Comparison of ENCODE assay signal across 25 cellular contexts in the genomic region with DNA sequence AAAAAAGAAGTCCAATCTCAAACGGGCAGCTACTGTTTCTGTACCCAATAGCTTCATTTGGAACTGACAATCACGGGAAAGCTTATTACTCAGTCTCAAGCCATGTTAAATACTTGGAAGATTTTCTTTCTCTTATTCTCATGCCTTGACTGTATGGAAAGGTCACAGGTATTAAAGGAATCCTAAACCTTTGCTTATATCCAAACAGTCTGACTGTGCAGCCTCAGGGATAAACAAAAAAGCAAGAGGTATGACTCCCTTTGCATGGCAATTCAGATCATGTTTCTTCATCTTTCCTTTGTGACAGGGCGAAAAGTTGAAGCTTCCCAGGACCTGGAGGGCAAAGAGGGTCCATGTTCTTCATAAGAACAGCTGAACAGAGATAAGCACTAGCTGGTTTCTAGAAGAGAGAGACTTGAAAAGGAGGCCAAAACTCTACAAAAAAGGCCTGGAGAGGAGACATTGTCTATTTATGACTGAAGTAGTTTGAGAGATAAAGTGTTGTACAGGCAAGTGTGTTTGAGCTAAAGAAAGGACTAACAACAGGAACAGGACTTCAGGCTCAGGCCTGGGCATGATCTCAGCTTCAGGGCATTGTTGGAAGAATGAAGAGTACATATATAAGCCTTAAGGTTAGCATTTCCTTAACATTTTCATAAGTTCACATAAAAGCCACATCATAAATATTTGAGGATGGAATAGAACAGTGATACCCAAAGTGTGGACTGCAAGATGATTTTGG.
"Had no signal": no experiment of that assay in that cellular context is flagged by ENCODE, and none has a peak within 500 bp of the region (broad histone marks: within the 10 kb centered on the region; RNA-seq: fewer than 3 reads in every experiment).

No MANE protein-coding gene starts in this region.

- H3K27me3 ChIP-seq: dorsolateral prefrontal cortex, heart right ventricle, pancreas, upper lobe of right lung had no signal

- H3K4me1 ChIP-seq: heart right ventricle, pancreas, prostate gland, upper lobe of right lung had no signal

- H3K36me3 Mint-ChIP-seq: activated naive CD8-positive, alpha-beta T cell; naive thymus-derived CD4-positive, alpha-beta T cell; stimulated activated memory B cell treated with anti-CD40 and anti-IgM and Interleukin-4, amounts not matched to agents 10 μg/mL and 1 μg/mL and 100 μg/mL, for 72 hours had no signal

- H3K9me3 ChIP-seq: heart right ventricle, pancreas, prostate gland, upper lobe of right lung had no signal

- H3K27me3 Mint-ChIP-seq: activated CD4-positive, alpha-beta T cell treated with anti-CD3 and anti-CD28 coated beads for 36 hours; activated naive CD8-positive, alpha-beta T cell; stimulated activated memory B cell treated with anti-CD40 and anti-IgM and Interleukin-4, amounts not matched to agents 10 μg/mL and 1 μg/mL and 100 μg/mL, for 72 hours; stimulated activated naive CD8-positive, alpha-beta T cell treated with anti-CD3 and anti-CD28 coated beads, Interleukin-15, amount 100 ng/mL, for 72 hours had no signal

- DNase-seq: activated CD4-positive, alpha-beta T cell treated with anti-CD3 and anti-CD28 coated beads for 36 hours; activated CD4-positive, CD25-positive, alpha-beta regulatory T cell; activated CD8-positive, alpha-beta T cell treated with anti-CD3 and anti-CD28 coated beads, Interleukin-2, amount 10 ng/mL, durations not matched to agents 7 days and 5 days; activated naive CD4-positive, alpha-beta T cell treated with Interleukin-2 at 50 U/mL for 16 hours; activated T-cell treated with anti-CD3 and anti-CD28 coated beads for 4 hours; activated T-cell treated with anti-CD3 and anti-CD28 coated beads, Interleukin-2, amount 50 U/mL, for 72 hours; anterior cingulate cortex; dorsolateral prefrontal cortex; effector memory CD4-positive, alpha-beta T cell; foreskin melanocyte; heart right ventricle; midbrain; naive thymus-derived CD4-positive, alpha-beta T cell; pancreas; retina; stimulated activated CD4-positive, alpha-beta T cell treated with anti-CD3 and anti-CD28 coated beads, Interleukin-4, amount 100 ng/mL, for 24 hours; stimulated activated CD8-positive, alpha-beta memory T cell treated with anti-CD3 and anti-CD28 coated beads, Interleukin-4, amount 100 ng/mL, for 48 hours; stimulated activated naive CD8-positive, alpha-beta T cell treated with anti-CD3 and anti-CD28 coated beads, Interleukin-15, amount 100 ng/mL, for 72 hours; substantia nigra; upper lobe of right lung had no signal

- FAIRE-seq: pancreas had no signal

- H3K27ac Mint-ChIP-seq: activated CD4-positive, alpha-beta T cell treated with anti-CD3 and anti-CD28 coated beads for 36 hours; activated CD8-positive, alpha-beta T cell treated with anti-CD3 and anti-CD28 coated beads, Interleukin-2, amount 10 ng/mL, durations not matched to agents 7 days and 5 days; activated naive CD8-positive, alpha-beta T cell; activated T-cell treated with anti-CD3 and anti-CD28 coated beads, Interleukin-2, amount 50 U/mL, for 72 hours; naive thymus-derived CD4-positive, alpha-beta T cell; stimulated activated memory B cell treated with anti-CD40 and anti-IgM and Interleukin-4, amounts not matched to agents 10 μg/mL and 1 μg/mL and 100 μg/mL, for 72 hours; stimulated activated naive CD8-positive, alpha-beta T cell treated with anti-CD3 and anti-CD28 coated beads, Interleukin-15, amount 100 ng/mL, for 72 hours had no signal

- H3K4me3 ChIP-seq: coronary artery, dorsolateral prefrontal cortex, heart right ventricle, pancreas, prostate gland, skin epidermis, upper lobe of right lung had no signal

- H3K4me3 Mint-ChIP-seq: activated CD4-positive, alpha-beta T cell treated with anti-CD3 and anti-CD28 coated beads for 36 hours; activated CD8-positive, alpha-beta T cell treated with anti-CD3 and anti-CD28 coated beads, Interleukin-2, amount 10 ng/mL, durations not matched to agents 7 days and 5 days; activated naive CD8-positive, alpha-beta T cell; activated T-cell treated with anti-CD3 and anti-CD28 coated beads, Interleukin-2, amount 50 U/mL, for 72 hours; naive thymus-derived CD4-positive, alpha-beta T cell; stimulated activated memory B cell treated with anti-CD40 and anti-IgM and Interleukin-4, amounts not matched to agents 10 μg/mL and 1 μg/mL and 100 μg/mL, for 72 hours; stimulated activated naive CD8-positive, alpha-beta T cell treated with anti-CD3 and anti-CD28 coated beads, Interleukin-15, amount 100 ng/mL, for 72 hours had no signal

- H3K36me3 ChIP-seq: heart right ventricle, pancreas, prostate gland, upper lobe of right lung had no signal

- H3K27ac ChIP-seq: coronary artery, dorsolateral prefrontal cortex, heart right ventricle, pancreas, prostate gland, skin epidermis, upper lobe of right lung had no signal

- H3K4me1 Mint-ChIP-seq: activated CD4-positive, alpha-beta T cell treated with anti-CD3 and anti-CD28 coated beads for 36 hours; naive thymus-derived CD4-positive, alpha-beta T cell; stimulated activated memory B cell treated with anti-CD40 and anti-IgM and Interleukin-4, amounts not matched to agents 10 μg/mL and 1 μg/mL and 100 μg/mL, for 72 hours; stimulated activated naive CD8-positive, alpha-beta T cell treated with anti-CD3 and anti-CD28 coated beads, Interleukin-15, amount 100 ng/mL, for 72 hours had no signal

- H3K9me3 Mint-ChIP-seq: stimulated activated memory B cell treated with anti-CD40 and anti-IgM and Interleukin-4, amounts not matched to agents 10 μg/mL and 1 μg/mL and 100 μg/mL, for 72 hours had no signal
